Comparison of ENCODE assay signal across 1 cellular context in the genomic region with DNA sequence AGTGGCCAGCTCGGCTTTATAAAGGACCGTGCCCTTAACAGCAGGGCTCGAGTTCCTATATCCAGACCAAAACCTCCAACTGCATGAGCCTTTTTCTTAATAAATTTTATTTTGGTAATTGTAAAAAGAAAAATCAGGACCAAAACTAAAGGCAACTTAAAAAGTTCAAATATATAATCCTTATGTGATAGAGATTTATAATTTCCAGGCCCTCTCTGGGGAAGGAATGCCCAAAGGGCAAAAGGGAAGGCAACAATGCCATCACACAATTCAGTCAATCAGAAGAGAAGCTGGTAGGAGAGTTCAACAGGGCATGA.
TF ChIP-seq lines count a peak whose summit lies in the region.

No MANE protein-coding gene starts in this region.

TF ChIP-seq in HCT116, 20 proteins besides CTCF, POLR2A, EP300 and RAD21 (continued from another document):
- TF ChIP-seq MAX (IDR thresholded peaks at IDR 0.05) (no peak), EZH2 (IDR thresholded peaks at IDR 0.05) (no peak), ZNF274 (IDR thresholded peaks at IDR 0.05; ENCODE audit: low read depth, low read length) (no peak), YY1 (IDR thresholded peaks at IDR 0.05; ENCODE audit: extremely low read depth, insufficient replicate concordance, low read depth, low read length) (no peak), REST (IDR thresholded peaks at IDR 0.05; ENCODE audit: low read depth) (no peak), CEBPB (IDR thresholded peaks at IDR 0.05; ENCODE audit: low read depth) (no peak), ZBTB33 (IDR thresholded peaks at IDR 0.05; ENCODE audit: extremely low read depth, insufficient replicate concordance, low read length) (no peak), FOSL1 (IDR thresholded peaks at IDR 0.05; ENCODE audit: low read depth) (no peak)
TF ChIP-seq in HCT116: peak in this region for 0.
